8 cellular contexts compared by ENCODE assay signal in the genomic region with DNA sequence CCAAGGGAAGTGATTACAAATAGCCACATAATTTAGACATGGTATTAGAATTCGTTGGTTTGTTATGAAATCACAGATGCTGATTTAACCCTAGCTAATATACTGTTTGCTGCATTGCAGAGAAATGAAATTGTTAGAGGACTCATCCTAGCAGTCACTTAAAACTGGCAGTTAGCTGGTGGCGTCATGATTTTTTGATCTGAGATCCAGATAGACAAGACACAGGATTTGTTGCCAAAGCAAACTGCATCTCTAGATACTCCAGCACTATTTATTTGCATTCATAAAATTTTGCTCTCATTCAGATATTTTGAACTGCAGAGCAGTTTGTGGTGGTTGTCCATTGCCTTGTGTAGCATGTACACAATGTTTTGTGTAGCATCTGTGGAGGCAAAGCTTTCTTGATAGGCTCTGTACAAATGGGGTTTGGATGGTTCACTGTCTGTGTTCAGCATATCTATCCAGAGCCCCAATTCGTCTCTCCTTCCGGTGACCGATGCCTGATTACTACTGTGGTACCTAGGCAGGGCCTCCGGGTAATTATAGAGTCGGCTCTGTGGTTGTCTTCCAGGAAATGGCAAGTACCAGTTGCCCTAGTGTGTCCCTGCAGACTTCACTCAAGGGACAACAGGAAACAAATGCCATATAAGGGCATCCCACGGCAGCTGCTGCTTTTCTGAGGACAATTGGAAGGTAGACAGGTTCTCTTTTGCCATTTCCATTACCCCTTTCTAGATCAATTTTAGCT. TPM values are rescaled to one million over a fixed set of nuclear protein-coding genes. Genes with fewer than 3 reads are reported as not detected.
DNase-seq lines count a peak whose midpoint lies in the region; ATAC-seq, FAIRE-seq and TF ChIP-seq lines count a peak whose summit lies in the region.

No MANE protein-coding gene starts in this region.

- no peaks in the 10 kb centered on the region for H3K9me3 Mint-ChIP-seq in endodermal cell
- no peaks in the 10 kb centered on the region for H3K9me3 Mint-ChIP-seq in stimulated activated effector memory CD8-positive, alpha-beta T cell treated with anti-CD3 and anti-CD28 coated beads, Interleukin-12 subunit alpha, Interleukin-12 subunit beta, amount 100 ng/mL, for 72 hours

- no peak overlapping the region for H3K9ac ChIP-seq in endodermal cell (ENCODE audit: extremely low read depth, low read length, poor library complexity, severe bottlenecking)

- peak; percentile 68 for FAIRE-seq in GM18507 (lab: Jason Lieb, UNC)

- no peak overlapping the region for H3K27ac ChIP-seq in endodermal cell (ENCODE audit: low read depth, low read length)

- H3K9me3 ChIP-seq in endodermal cell (ENCODE audit: control insufficient read depth, low read length) = no peaks in the 10 kb centered on the region

- peak; percentile 100 for ATAC-seq in GM21825 (IDR thresholded peaks at IDR 0.05; ENCODE audit: unreplicated experiment)
- peak; percentile 93 for ATAC-seq in stimulated activated effector memory CD8-positive, alpha-beta T cell treated with anti-CD3 and anti-CD28 coated beads, Interleukin-12 subunit alpha, Interleukin-12 subunit beta, amount 100 ng/mL, for 72 hours
- ATAC-seq in left lobe of liver = no peak

- no peaks in the 10 kb centered on the region for H3K4me1 Mint-ChIP-seq in endodermal cell
- no peaks in the 10 kb centered on the region for H3K4me1 Mint-ChIP-seq in stimulated activated effector memory CD8-positive, alpha-beta T cell treated with anti-CD3 and anti-CD28 coated beads, Interleukin-12 subunit alpha, Interleukin-12 subunit beta, amount 100 ng/mL, for 72 hours

- no peak overlapping the region for H3K4me3 Mint-ChIP-seq in endodermal cell
- peak overlapping the region; percentile 25 for H3K4me3 Mint-ChIP-seq in stimulated activated effector memory CD8-positive, alpha-beta T cell treated with anti-CD3 and anti-CD28 coated beads, Interleukin-12 subunit alpha, Interleukin-12 subunit beta, amount 100 ng/mL, for 72 hours

- H3K36me3 Mint-ChIP-seq in endodermal cell (ENCODE audit: low read depth) = no peaks in the 10 kb centered on the region
- H3K36me3 Mint-ChIP-seq in stimulated activated effector memory CD8-positive, alpha-beta T cell treated with anti-CD3 and anti-CD28 coated beads, Interleukin-12 subunit alpha, Interleukin-12 subunit beta, amount 100 ng/mL, for 72 hours = no peaks in the 10 kb centered on the region

- no peak overlapping the region for H3K4me3 ChIP-seq in endodermal cell (ENCODE audit: low read length)

- peak; percentile 14 for DNase-seq in GM18507 (ENCODE audit: extremely low spot score, insufficient read length, low read depth)
- DNase-seq in LHCN-M2 (ENCODE audit: low read depth) = peak; percentile 48
- DNase-seq in T-helper 1 cell = peak in 3 of 5 donors; percentile 17 to 94 (median 17)
- peak; percentile 57 for DNase-seq in endodermal cell
- DNase-seq in stimulated activated effector memory CD8-positive, alpha-beta T cell treated with anti-CD3 and anti-CD28 coated beads, Interleukin-12 subunit alpha, Interleukin-12 subunit beta, amount 100 ng/mL, for 72 hours (ENCODE audit: low spot score in 2 of 2) = peak; percentile 17 to 62
- DNase-seq in GOT3 (lab: John Stamatoyannopoulos, UW) = no peak
- DNase-seq in left lobe of liver (ENCODE audit: low spot score) = no peak

- TF ChIP-seq CTCF in endodermal cell (conservative IDR thresholded peaks at IDR 0.05) = no peak

- peaks cover 2% of the 10 kb centered on the region for H3K4me1 ChIP-seq in endodermal cell (ENCODE audit: control insufficient read depth, insufficient read depth, low read length)

- WGBS in endodermal cell (ENCODE audit: insufficient coverage in 1 of 2, insufficient read length in 1 of 2), 2 experiments = 77 to 96% methylated on average over 5 to 8 of the region's 8 CpGs

- no peaks in the 10 kb centered on the region for H3K27me3 ChIP-seq in endodermal cell (ENCODE audit: control insufficient read depth, insufficient read depth, low read length, poor library complexity, severe bottlenecking)

- no peaks in the 10 kb centered on the region for H3K36me3 ChIP-seq in endodermal cell (ENCODE audit: control insufficient read depth, insufficient read depth, low read length)

- no peaks in the 10 kb centered on the region for H3K27me3 Mint-ChIP-seq in endodermal cell (ENCODE audit: insufficient read depth)

- no peak overlapping the region for H3K27ac Mint-ChIP-seq in endodermal cell
- no peak overlapping the region for H3K27ac Mint-ChIP-seq in stimulated activated effector memory CD8-positive, alpha-beta T cell treated with anti-CD3 and anti-CD28 coated beads, Interleukin-12 subunit alpha, Interleukin-12 subunit beta, amount 100 ng/mL, for 72 hours

RNA-seq across cellular contexts. Expression of a gene that starts 30.1 kb away (rescaled TPM):
- total RNA-seq in LHCN-M2 (2014; rRNA removed) (not detected in 2 replicates), endodermal cell (1 to 10 TPM in 1 of 2 donors, under 1 TPM in 1; 0.26 to 1.0 TPM), left lobe of liver (5.1 TPM)
- not detected for polyA plus RNA-seq in LHCN-M2 (2012)
- 6.9 TPM for polyA plus RNA-seq in endodermal cell (2013, experiment 1 of 2)
- 4.5 TPM for polyA plus RNA-seq in endodermal cell (2013, experiment 2 of 2)

RNA-seq across cellular contexts. Expression of a gene that starts 49.1 kb away (rescaled TPM):
- total RNA-seq in LHCN-M2 (2014; rRNA removed) = not detected in 2 replicates
- polyA plus RNA-seq in LHCN-M2 (2012) = not detected
- total RNA-seq in endodermal cell = not detected
- not detected for polyA plus RNA-seq in endodermal cell (2013, experiment 1 of 2)
- polyA plus RNA-seq in endodermal cell (2013, experiment 2 of 2) = not detected
- total RNA-seq in left lobe of liver = not detected

Comparison
In these comparisons a context has a peak if more than half of its experiments do, and no peak if none do; other contexts are left out.
1. DNase-seq: peak in GM18507 (single experiment), LHCN-M2 (single experiment), T-helper 1 cell (3 of 5), endodermal cell (single experiment) and stimulated activated effector memory CD8-positive, alpha-beta T cell treated with anti-CD3 and anti-CD28 coated beads, Interleukin-12 subunit alpha, Interleukin-12 subunit beta, amount 100 ng/mL, for 72 hours (2 of 2); none in GOT3 (single experiment) and left lobe of liver (single experiment).